ENCODE assay signal across 9 cellular contexts in genomic region chr1:29179641-29180184, GRCh38. TPM values are rescaled to one million over a fixed set of nuclear protein-coding genes. Genes with fewer than 3 reads are reported as not detected.
DNase-seq lines count a peak whose midpoint lies in the region; FAIRE-seq and TF ChIP-seq lines count a peak whose summit lies in the region.
"Had no signal": no experiment of that assay in that cellular context is flagged by ENCODE, and none has a peak within 500 bp of the region (broad histone marks: within the 10 kb centered on the region; RNA-seq: fewer than 3 reads in every experiment).

No MANE protein-coding gene starts in this region.

- H3K27ac Mint-ChIP-seq in activated T-cell treated with anti-CD3 and anti-CD28 coated beads, Interleukin-2, amount 50 U/mL, for 24 hours = peak overlapping the region; percentile 99
- H3K27ac Mint-ChIP-seq in activated naive CD8-positive, alpha-beta T cell = peak overlapping the region; percentile 18

- TF ChIP-seq EP300 in tibial nerve (IDR thresholded peaks at IDR 0.05) = no peak

- peaks cover 33% of the 10 kb centered on the region for H4K20me1 ChIP-seq in keratinocyte (ENCODE audit: control insufficient read depth, extremely low read depth, insufficient read depth, low read length)

- peaks cover 3% of the 10 kb centered on the region for H3K9me1 ChIP-seq in keratinocyte (ENCODE audit: control insufficient read depth, extremely low read depth, insufficient read depth, low read length)

- peaks cover 31% of the 10 kb centered on the region for H3K4me1 ChIP-seq in keratinocyte (ENCODE audit: control insufficient read depth, extremely low read depth, insufficient read depth, low read length)
- peaks cover 0 to 56% (median 46%) of the 10 kb centered on the region in 4 donors for H3K4me1 ChIP-seq in tibial nerve

- H3K9ac ChIP-seq in keratinocyte (ENCODE audit: control insufficient read depth, extremely low read depth, insufficient read depth, low read length) = peak overlapping the region; percentile 98

- peak overlapping the region; percentile 97 for H3K4me3 Mint-ChIP-seq in activated T-cell treated with anti-CD3 and anti-CD28 coated beads, Interleukin-2, amount 50 U/mL, for 24 hours
- peak overlapping the region; percentile 93 for H3K4me3 Mint-ChIP-seq in activated naive CD8-positive, alpha-beta T cell

- dilution Hi-C loops in keratinocyte (cut with MboI; ENCODE audit: extremely low pct_ligation_motif_present, low sequenced_read_pairs) = no loop called here

- no peak for TF ChIP-seq POLR2A in tibial nerve (IDR thresholded peaks at IDR 0.05)

- H2AFZ ChIP-seq in keratinocyte (ENCODE audit: control insufficient read depth, low read length) = no peak overlapping the region

- FAIRE-seq in keratinocyte (lab: Jason Lieb, UNC) = no peak
- FAIRE-seq: G401.6 had no signal

- no peak for TF ChIP-seq CTCF in keratinocyte (optimal IDR thresholded peaks at IDR 0.05 in 1 of 3, IDR thresholded peaks at IDR 0.05 in 1 of 3, conservative IDR thresholded peaks at IDR 0.05 in 1 of 3; ENCODE audit: extremely low read depth in 1 of 3, insufficient read depth in 2 of 3, low read length in 3 of 3)
- TF ChIP-seq CTCF in tibial nerve (IDR thresholded peaks at IDR 0.05) = no peak

- no peak for DNase-seq in activated T-cell treated with anti-CD3 and anti-CD28 coated beads, Interleukin-2, amount 50 U/mL, for 24 hours
- DNase-seq in activated T-cell treated with anti-CD3 and anti-CD28 coated beads, Interleukin-2, amount 50 U/mL, for 1 hour = no peak
- DNase-seq in keratinocyte (ENCODE audit: low read depth, low spot score) = no peak
- no peak for DNase-seq in tibial nerve (ENCODE audit: low spot score in 2 of 2)
- DNase-seq in hypothalamus (lab: John Stamatoyannopoulos, UW) = no peak
- no peak for DNase-seq in NCI-H2196 treated with DMSO at 0.1 percent for 48 hours (lab: John Stamatoyannopoulos, UW; ENCODE audit: unreplicated experiment)
- no peak for DNase-seq in 8988T

- no peaks in the 10 kb centered on the region for H3K27me3 Mint-ChIP-seq in activated T-cell treated with anti-CD3 and anti-CD28 coated beads, Interleukin-2, amount 50 U/mL, for 24 hours
- H3K27me3 Mint-ChIP-seq in activated naive CD8-positive, alpha-beta T cell = no peaks in the 10 kb centered on the region

- H3K27me3 ChIP-seq in keratinocyte (ENCODE audit: control insufficient read depth, extremely low read depth, insufficient read depth, low read length) = no peaks in the 10 kb centered on the region
- H3K27me3 ChIP-seq in tibial nerve = no peaks in the 10 kb centered on the region

- H3K4me3 ChIP-seq in keratinocyte (ENCODE audit: control insufficient read depth in 2 of 3, extremely low read depth in 1 of 3, insufficient read depth in 2 of 3, low read depth in 1 of 3, low read length in 3 of 3) (peak overlapping the region; percentile 86 to 97 (median 90)), tibial nerve (peak overlapping the region in 3 of 4 donors; percentile 79 to 97 (median 87))

- H3K27ac ChIP-seq in keratinocyte (ENCODE audit: control insufficient read depth, insufficient read depth, low read length) (peak overlapping the region; percentile 93), tibial nerve (peak overlapping the region in 3 of 4 donors; percentile 50 to 100 (median 99))

- H3K36me3 ChIP-seq in keratinocyte (ENCODE audit: control insufficient read depth in 2 of 2, extremely low read depth in 1 of 2, insufficient read depth in 2 of 2, low read length in 2 of 2) (peaks cover 3 to 19% of the 10 kb centered on the region in 2 experiments), tibial nerve (no peaks in the 10 kb centered on the region)

- H3K79me2 ChIP-seq in keratinocyte (ENCODE audit: control insufficient read depth, insufficient read depth, low read length) = peaks cover 66% of the 10 kb centered on the region

- H3K4me1 Mint-ChIP-seq in activated T-cell treated with anti-CD3 and anti-CD28 coated beads, Interleukin-2, amount 50 U/mL, for 24 hours (ENCODE audit: low read depth) = peaks cover 56% of the 10 kb centered on the region
- H3K4me1 Mint-ChIP-seq in activated naive CD8-positive, alpha-beta T cell (ENCODE audit: low read depth) = peaks cover 51% of the 10 kb centered on the region

- H3K9me3 ChIP-seq in keratinocyte (ENCODE audit: control insufficient read depth, low read depth, low read length) (no peaks in the 10 kb centered on the region), tibial nerve (no peaks in the 10 kb centered on the region)

- H3K4me2 ChIP-seq in keratinocyte (ENCODE audit: control insufficient read depth, extremely low read depth, insufficient read depth, low read depth, low read length) = peak overlapping the region; percentile 100

- H3K36me3 Mint-ChIP-seq in activated T-cell treated with anti-CD3 and anti-CD28 coated beads, Interleukin-2, amount 50 U/mL, for 24 hours (ENCODE audit: low read depth) = peaks cover 66% of the 10 kb centered on the region
- H3K36me3 Mint-ChIP-seq in activated naive CD8-positive, alpha-beta T cell = peaks cover 7% of the 10 kb centered on the region

- no peaks in the 10 kb centered on the region for H3K9me3 Mint-ChIP-seq in activated T-cell treated with anti-CD3 and anti-CD28 coated beads, Interleukin-2, amount 50 U/mL, for 24 hours
- no peaks in the 10 kb centered on the region for H3K9me3 Mint-ChIP-seq in activated naive CD8-positive, alpha-beta T cell (ENCODE audit: low read depth)

- WGBS in tibial nerve, 2 donors = 25 to 26% methylated on average over 4 of the region's 4 CpGs

RNA-seq across cellular contexts. Expression of gene SRSF4, which starts 2.0 kb away (rescaled TPM):
- 26.8 to 63.2 TPM (median 51.0 TPM) in 3 replicates for polyA plus RNA-seq in keratinocyte
- 135 TPM for polyA plus RNA-seq in keratinocyte (2011; ENCODE audit: low read depth)
- polyA plus RNA-seq in keratinocyte (2011; cell fraction: cytosol; rRNA removed) = 39.2 and 42.5 TPM in 2 replicates
- 89.0 and 94.1 TPM in 2 replicates for polyA plus RNA-seq in keratinocyte (2011; cell fraction: nucleus; rRNA removed)
- polyA plus RNA-seq in keratinocyte (2012; ENCODE audit: low replicate concordance) = 60.2 and 62.4 TPM in 2 replicates
- 14.8 to 41.8 TPM (median 15.6 TPM) in 3 replicates for polyA minus RNA-seq in keratinocyte
- 18.8 TPM for polyA minus RNA-seq in keratinocyte (2011; cell fraction: cytosol; rRNA and poly(A)+ RNA removed)
- 20.7 and 34.7 TPM in 2 replicates for polyA minus RNA-seq in keratinocyte (2011; cell fraction: nucleus; rRNA and poly(A)+ RNA removed)
- 10 to 100 TPM; 63.4 to 75.9 (median 69.1) TPM for total RNA-seq in tibial nerve

RNA-seq across cellular contexts. Expression of gene MECR, which starts 51.0 kb away (rescaled TPM):
- polyA plus RNA-seq in keratinocyte = 20.7 to 29.9 TPM (median 23.0 TPM) in 3 replicates
- 11.5 TPM for polyA plus RNA-seq in keratinocyte (2011; ENCODE audit: low read depth)
- polyA plus RNA-seq in keratinocyte (2011; cell fraction: cytosol; rRNA removed) = 15.7 and 26.5 TPM in 2 replicates
- 22.4 and 28.5 TPM in 2 replicates for polyA plus RNA-seq in keratinocyte (2011; cell fraction: nucleus; rRNA removed)
- 24.1 and 26.0 TPM in 2 replicates for polyA plus RNA-seq in keratinocyte (2012; ENCODE audit: low replicate concordance)
- polyA minus RNA-seq in keratinocyte = 20.2 to 34.1 TPM (median 25.2 TPM) in 3 replicates
- 14.4 TPM for polyA minus RNA-seq in keratinocyte (2011; cell fraction: cytosol; rRNA and poly(A)+ RNA removed)
- 11.6 and 13.1 TPM in 2 replicates for polyA minus RNA-seq in keratinocyte (2011; cell fraction: nucleus; rRNA and poly(A)+ RNA removed)
- total RNA-seq in tibial nerve = 10 to 100 TPM; 18.8 to 34.2 (median 22.9) TPM

RNA-seq across cellular contexts. Expression of gene TMEM200B, which starts 56.0 kb away (rescaled TPM):
- polyA plus RNA-seq in keratinocyte = 0.18 to 0.82 TPM (median 0.59 TPM) in 3 replicates
- not detected for polyA plus RNA-seq in keratinocyte (2011; ENCODE audit: low read depth)
- polyA plus RNA-seq in keratinocyte (2011; cell fraction: cytosol; rRNA removed) = 0.18 and 0.19 TPM in 2 replicates
- 0.22 and 0.33 TPM in 2 replicates for polyA plus RNA-seq in keratinocyte (2011; cell fraction: nucleus; rRNA removed)
- 0.39 and 1.00 TPM in 2 replicates for polyA plus RNA-seq in keratinocyte (2012; ENCODE audit: low replicate concordance)
- polyA minus RNA-seq in keratinocyte = 0.10 to 0.45 TPM (median 0.23 TPM) in 3 replicates
- not detected for polyA minus RNA-seq in keratinocyte (2011; cell fraction: cytosol; rRNA and poly(A)+ RNA removed)
- 0.21 TPM in 1 of 2 replicates, not detected in the other for polyA minus RNA-seq in keratinocyte (2011; cell fraction: nucleus; rRNA and poly(A)+ RNA removed)
- 10 to 100 TPM; 16.1 to 27.7 (median 22.6) TPM for total RNA-seq in tibial nerve

RNA-seq across cellular contexts. Expression of gene PTPRU, which starts 56.6 kb away (rescaled TPM):
- polyA plus RNA-seq in keratinocyte = 4.3 to 6.4 TPM (median 5.4 TPM) in 3 replicates
- 2.4 TPM for polyA plus RNA-seq in keratinocyte (2011; ENCODE audit: low read depth)
- 2.9 and 5.1 TPM in 2 replicates for polyA plus RNA-seq in keratinocyte (2011; cell fraction: cytosol; rRNA removed)
- 10.8 and 15.2 TPM in 2 replicates for polyA plus RNA-seq in keratinocyte (2011; cell fraction: nucleus; rRNA removed)
- polyA plus RNA-seq in keratinocyte (2012; ENCODE audit: low replicate concordance) = 8.9 and 9.2 TPM in 2 replicates
- polyA minus RNA-seq in keratinocyte = 11.0 to 19.3 TPM (median 12.7 TPM) in 3 replicates
- polyA minus RNA-seq in keratinocyte (2011; cell fraction: cytosol; rRNA and poly(A)+ RNA removed) = 25.9 TPM
- 26.5 and 27.2 TPM in 2 replicates for polyA minus RNA-seq in keratinocyte (2011; cell fraction: nucleus; rRNA and poly(A)+ RNA removed)
- total RNA-seq in tibial nerve = 10 to 100 TPM; 52.1 to 75.6 (median 63.7) TPM
